Comparison of ENCODE assay signal across 1 cellular context in the genomic region with DNA sequence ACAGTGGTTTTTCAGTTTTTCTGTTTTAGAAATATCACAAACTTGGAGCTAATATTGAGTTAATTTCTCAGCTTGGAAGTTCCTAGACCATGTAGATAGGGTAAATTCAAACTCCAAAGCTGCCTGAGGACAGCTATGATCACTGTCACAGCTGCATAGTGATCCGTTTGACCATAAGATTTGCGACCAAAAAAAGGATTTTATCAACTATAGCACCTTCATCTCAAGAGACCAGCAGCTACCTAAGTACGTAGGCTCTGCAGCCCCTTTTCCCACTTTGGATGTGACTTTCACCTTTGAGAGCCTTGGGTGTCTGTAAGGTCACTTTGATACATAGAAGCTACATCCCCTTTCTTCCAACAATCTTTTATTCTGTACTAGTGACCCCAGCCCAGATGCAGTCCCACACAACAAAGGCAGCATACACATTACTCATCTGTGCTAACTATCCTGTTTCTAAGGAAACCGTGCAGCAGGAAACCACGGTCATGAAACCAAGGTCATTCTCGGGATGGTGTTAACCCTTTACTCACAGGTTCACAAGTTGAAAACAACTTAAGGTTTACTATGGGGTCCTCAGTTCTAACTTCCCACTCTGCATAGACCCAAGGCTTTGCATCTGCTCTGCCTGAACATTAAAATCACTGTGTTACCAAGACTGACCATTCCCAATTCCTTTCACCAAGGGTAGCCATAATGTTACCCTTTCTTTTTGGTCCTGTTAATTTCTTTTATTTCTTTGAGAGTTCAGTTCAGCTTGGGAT.
TF ChIP-seq lines count a peak whose summit lies in the region.

No MANE protein-coding gene starts in this region.

TF ChIP-seq in HepG2, 621 proteins besides CTCF, POLR2A, EP300 and RAD21 (continued from another document and continues in another):
- TF ChIP-seq, protein P1, sequence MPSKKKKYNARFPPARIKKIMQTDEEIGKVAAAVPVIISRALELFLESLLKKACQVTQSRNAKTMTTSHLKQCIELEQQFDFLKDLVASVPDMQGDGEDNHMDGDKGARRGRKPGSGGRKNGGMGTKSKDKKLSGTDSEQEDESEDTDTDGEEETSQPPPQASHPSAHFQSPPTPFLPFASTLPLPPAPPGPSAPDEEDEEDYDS (CRISPR knock-in tag; IDR thresholded peaks at IDR 0.05) = 0 out of 2 replicates have a peak, but pooled peaks have one; percentile 16
- TF ChIP-seq, protein P2, sequence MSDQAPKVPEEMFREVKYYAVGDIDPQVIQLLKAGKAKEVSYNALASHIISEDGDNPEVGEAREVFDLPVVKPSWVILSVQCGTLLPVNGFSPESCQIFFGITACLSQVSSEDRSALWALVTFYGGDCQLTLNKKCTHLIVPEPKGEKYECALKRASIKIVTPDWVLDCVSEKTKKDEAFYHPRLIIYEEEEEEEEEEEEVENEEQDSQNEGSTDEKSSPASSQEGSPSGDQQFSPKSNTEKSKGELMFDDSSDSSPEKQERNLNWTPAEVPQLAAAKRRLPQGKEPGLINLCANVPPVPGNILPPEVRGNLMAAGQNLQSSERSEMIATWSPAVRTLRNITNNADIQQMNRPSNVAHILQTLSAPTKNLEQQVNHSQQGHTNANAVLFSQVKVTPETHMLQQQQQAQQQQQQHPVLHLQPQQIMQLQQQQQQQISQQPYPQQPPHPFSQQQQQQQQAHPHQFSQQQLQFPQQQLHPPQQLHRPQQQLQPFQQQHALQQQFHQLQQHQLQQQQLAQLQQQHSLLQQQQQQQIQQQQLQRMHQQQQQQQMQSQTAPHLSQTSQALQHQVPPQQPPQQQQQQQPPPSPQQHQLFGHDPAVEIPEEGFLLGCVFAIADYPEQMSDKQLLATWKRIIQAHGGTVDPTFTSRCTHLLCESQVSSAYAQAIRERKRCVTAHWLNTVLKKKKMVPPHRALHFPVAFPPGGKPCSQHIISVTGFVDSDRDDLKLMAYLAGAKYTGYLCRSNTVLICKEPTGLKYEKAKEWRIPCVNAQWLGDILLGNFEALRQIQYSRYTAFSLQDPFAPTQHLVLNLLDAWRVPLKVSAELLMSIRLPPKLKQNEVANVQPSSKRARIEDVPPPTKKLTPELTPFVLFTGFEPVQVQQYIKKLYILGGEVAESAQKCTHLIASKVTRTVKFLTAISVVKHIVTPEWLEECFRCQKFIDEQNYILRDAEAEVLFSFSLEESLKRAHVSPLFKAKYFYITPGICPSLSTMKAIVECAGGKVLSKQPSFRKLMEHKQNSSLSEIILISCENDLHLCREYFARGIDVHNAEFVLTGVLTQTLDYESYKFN (CRISPR knock-in tag; conservative IDR thresholded peaks at IDR 0.05) = peak; percentile 92
- TF ChIP-seq, protein P3, sequence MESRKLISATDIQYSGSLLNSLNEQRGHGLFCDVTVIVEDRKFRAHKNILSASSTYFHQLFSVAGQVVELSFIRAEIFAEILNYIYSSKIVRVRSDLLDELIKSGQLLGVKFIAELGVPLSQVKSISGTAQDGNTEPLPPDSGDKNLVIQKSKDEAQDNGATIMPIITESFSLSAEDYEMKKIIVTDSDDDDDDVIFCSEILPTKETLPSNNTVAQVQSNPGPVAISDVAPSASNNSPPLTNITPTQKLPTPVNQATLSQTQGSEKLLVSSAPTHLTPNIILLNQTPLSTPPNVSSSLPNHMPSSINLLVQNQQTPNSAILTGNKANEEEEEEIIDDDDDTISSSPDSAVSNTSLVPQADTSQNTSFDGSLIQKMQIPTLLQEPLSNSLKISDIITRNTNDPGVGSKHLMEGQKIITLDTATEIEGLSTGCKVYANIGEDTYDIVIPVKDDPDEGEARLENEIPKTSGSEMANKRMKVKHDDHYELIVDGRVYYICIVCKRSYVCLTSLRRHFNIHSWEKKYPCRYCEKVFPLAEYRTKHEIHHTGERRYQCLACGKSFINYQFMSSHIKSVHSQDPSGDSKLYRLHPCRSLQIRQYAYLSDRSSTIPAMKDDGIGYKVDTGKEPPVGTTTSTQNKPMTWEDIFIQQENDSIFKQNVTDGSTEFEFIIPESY (CRISPR knock-in tag; IDR thresholded peaks at IDR 0.05) = no peak
- no peak for TF ChIP-seq NFIB (CRISPR knock-in tag; IDR thresholded peaks at IDR 0.05; ENCODE audit: borderline replicate concordance)
- TF ChIP-seq SOX5 (CRISPR knock-in tag; IDR thresholded peaks at IDR 0.05; ENCODE audit: borderline replicate concordance) = peak; percentile 68; the same call in 1 of the 2 replicates
- TF ChIP-seq SP2 (CRISPR knock-in tag; IDR thresholded peaks at IDR 0.05) = no peak
- no peak for TF ChIP-seq STAG1 (CRISPR knock-in tag; IDR thresholded peaks at IDR 0.05)
- TF ChIP-seq SOX13 (IDR thresholded peaks at IDR 0.05) = no peak
- peak in 1 of 2 experiments; percentile 66; a peak in 2 of 4 replicates for TF ChIP-seq SOX13 (CRISPR knock-in tag; conservative IDR thresholded peaks at IDR 0.05 in 1 of 2, IDR thresholded peaks at IDR 0.05 in 1 of 2)
- TF ChIP-seq ZNF577 (CRISPR knock-in tag; IDR thresholded peaks at IDR 0.05; ENCODE audit: borderline replicate concordance, low read depth) = no peak
- no peak for TF ChIP-seq ZNF552 (CRISPR knock-in tag; IDR thresholded peaks at IDR 0.05; ENCODE audit: borderline replicate concordance)
- TF ChIP-seq ZNF205 (CRISPR knock-in tag; IDR thresholded peaks at IDR 0.05) = no peak
- no peak for TF ChIP-seq JUND (CRISPR knock-in tag; IDR thresholded peaks at IDR 0.05)
- TF ChIP-seq ZNF83 (CRISPR knock-in tag; IDR thresholded peaks at IDR 0.05; ENCODE audit: borderline replicate concordance) = no peak
- no peak for TF ChIP-seq ZNF329 (CRISPR knock-in tag; IDR thresholded peaks at IDR 0.05; ENCODE audit: low read depth)
- no peak for TF ChIP-seq ATM (IDR thresholded peaks at IDR 0.05; ENCODE audit: borderline replicate concordance)
- no peak for TF ChIP-seq KLF9 (CRISPR knock-in tag; IDR thresholded peaks at IDR 0.05; ENCODE audit: low read depth)
- no peak for TF ChIP-seq ZNF564 (CRISPR knock-in tag; IDR thresholded peaks at IDR 0.05)
- no peak for TF ChIP-seq TBL1XR1 (IDR thresholded peaks at IDR 0.05; ENCODE audit: borderline replicate concordance, low read length, partially characterized antibody)
- no peak for TF ChIP-seq NRL (CRISPR knock-in tag; IDR thresholded peaks at IDR 0.05; ENCODE audit: borderline replicate concordance)
- TF ChIP-seq, protein P4, sequence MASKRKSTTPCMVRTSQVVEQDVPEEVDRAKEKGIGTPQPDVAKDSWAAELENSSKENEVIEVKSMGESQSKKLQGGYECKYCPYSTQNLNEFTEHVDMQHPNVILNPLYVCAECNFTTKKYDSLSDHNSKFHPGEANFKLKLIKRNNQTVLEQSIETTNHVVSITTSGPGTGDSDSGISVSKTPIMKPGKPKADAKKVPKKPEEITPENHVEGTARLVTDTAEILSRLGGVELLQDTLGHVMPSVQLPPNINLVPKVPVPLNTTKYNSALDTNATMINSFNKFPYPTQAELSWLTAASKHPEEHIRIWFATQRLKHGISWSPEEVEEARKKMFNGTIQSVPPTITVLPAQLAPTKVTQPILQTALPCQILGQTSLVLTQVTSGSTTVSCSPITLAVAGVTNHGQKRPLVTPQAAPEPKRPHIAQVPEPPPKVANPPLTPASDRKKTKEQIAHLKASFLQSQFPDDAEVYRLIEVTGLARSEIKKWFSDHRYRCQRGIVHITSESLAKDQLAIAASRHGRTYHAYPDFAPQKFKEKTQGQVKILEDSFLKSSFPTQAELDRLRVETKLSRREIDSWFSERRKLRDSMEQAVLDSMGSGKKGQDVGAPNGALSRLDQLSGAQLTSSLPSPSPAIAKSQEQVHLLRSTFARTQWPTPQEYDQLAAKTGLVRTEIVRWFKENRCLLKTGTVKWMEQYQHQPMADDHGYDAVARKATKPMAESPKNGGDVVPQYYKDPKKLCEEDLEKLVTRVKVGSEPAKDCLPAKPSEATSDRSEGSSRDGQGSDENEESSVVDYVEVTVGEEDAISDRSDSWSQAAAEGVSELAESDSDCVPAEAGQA (IDR thresholded peaks at IDR 0.05; ENCODE audit: low read depth) = no peak
- TF ChIP-seq, protein P4 (CRISPR knock-in tag; IDR thresholded peaks at IDR 0.05; ENCODE audit: borderline replicate concordance) = no peak; the same call in 1 of the 2 replicates
- TF ChIP-seq RORA (CRISPR knock-in tag; IDR thresholded peaks at IDR 0.05) = no peak
- no peak for TF ChIP-seq SAFB2 (CRISPR knock-in tag; IDR thresholded peaks at IDR 0.05; ENCODE audit: borderline replicate concordance, low read depth)
- TF ChIP-seq, protein P5, sequence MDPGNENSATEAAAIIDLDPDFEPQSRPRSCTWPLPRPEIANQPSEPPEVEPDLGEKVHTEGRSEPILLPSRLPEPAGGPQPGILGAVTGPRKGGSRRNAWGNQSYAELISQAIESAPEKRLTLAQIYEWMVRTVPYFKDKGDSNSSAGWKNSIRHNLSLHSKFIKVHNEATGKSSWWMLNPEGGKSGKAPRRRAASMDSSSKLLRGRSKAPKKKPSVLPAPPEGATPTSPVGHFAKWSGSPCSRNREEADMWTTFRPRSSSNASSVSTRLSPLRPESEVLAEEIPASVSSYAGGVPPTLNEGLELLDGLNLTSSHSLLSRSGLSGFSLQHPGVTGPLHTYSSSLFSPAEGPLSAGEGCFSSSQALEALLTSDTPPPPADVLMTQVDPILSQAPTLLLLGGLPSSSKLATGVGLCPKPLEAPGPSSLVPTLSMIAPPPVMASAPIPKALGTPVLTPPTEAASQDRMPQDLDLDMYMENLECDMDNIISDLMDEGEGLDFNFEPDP (CRISPR knock-in tag; conservative IDR thresholded peaks at IDR 0.05) = no peak
- TF ChIP-seq MED13 (CRISPR knock-in tag; IDR thresholded peaks at IDR 0.05) = no peak
- TF ChIP-seq HMGA1 (CRISPR knock-in tag; conservative IDR thresholded peaks at IDR 0.05) = no peak
- TF ChIP-seq ZFX (CRISPR knock-in tag; IDR thresholded peaks at IDR 0.05; ENCODE audit: low read depth) = peak; percentile 20; the same call in 1 of the 2 replicates
- no peak for TF ChIP-seq ZNF337 (CRISPR knock-in tag; IDR thresholded peaks at IDR 0.05; ENCODE audit: borderline replicate concordance, low read depth)
- TF ChIP-seq ZNF326 (CRISPR knock-in tag; IDR thresholded peaks at IDR 0.05; ENCODE audit: borderline replicate concordance) = no peak
- TF ChIP-seq ZNF703 (CRISPR knock-in tag; IDR thresholded peaks at IDR 0.05; ENCODE audit: borderline replicate concordance) = no peak
- TF ChIP-seq CEBPG (CRISPR knock-in tag; IDR thresholded peaks at IDR 0.05) = peak; percentile 14; the same call in 1 of the 2 replicates
- TF ChIP-seq ZC3H13 (CRISPR knock-in tag; IDR thresholded peaks at IDR 0.05) = no peak
- TF ChIP-seq REXO4 (CRISPR knock-in tag; IDR thresholded peaks at IDR 0.05; ENCODE audit: borderline replicate concordance) = no peak
- TF ChIP-seq THYN1 (CRISPR knock-in tag; IDR thresholded peaks at IDR 0.05; ENCODE audit: borderline replicate concordance, low read depth) = no peak
- peak; percentile 62; the same call in 1 of the 2 replicates for TF ChIP-seq ZMYM3 (CRISPR knock-in tag; IDR thresholded peaks at IDR 0.05)
- no peak for TF ChIP-seq ZNF354B (CRISPR knock-in tag; IDR thresholded peaks at IDR 0.05)
- TF ChIP-seq, protein P6, sequence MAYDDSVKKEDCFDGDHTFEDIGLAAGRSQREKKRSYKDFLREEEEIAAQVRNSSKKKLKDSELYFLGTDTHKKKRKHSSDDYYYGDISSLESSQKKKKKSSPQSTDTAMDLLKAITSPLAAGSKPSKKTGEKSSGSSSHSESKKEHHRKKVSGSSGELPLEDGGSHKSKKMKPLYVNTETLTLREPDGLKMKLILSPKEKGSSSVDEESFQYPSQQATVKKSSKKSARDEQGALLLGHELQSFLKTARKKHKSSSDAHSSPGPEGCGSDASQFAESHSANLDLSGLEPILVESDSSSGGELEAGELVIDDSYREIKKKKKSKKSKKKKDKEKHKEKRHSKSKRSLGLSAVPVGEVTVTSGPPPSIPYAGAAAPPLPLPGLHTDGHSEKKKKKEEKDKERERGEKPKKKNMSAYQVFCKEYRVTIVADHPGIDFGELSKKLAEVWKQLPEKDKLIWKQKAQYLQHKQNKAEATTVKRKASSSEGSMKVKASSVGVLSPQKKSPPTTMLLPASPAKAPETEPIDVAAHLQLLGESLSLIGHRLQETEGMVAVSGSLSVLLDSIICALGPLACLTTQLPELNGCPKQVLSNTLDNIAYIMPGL (CRISPR knock-in tag; IDR thresholded peaks at IDR 0.05; ENCODE audit: borderline replicate concordance in 1 of 2, low read depth in 1 of 2) = 0 out of 4 replicates have a peak, but pooled peaks of 1 of the 2 experiments have one; percentile 40
- TF ChIP-seq KMT2A (CRISPR knock-in tag; IDR thresholded peaks at IDR 0.05) = no peak
- TF ChIP-seq ZFY (CRISPR knock-in tag; IDR thresholded peaks at IDR 0.05) = no peak
- TF ChIP-seq ZNF572 (CRISPR knock-in tag; IDR thresholded peaks at IDR 0.05) = no peak
